ENCODE assay signal across 15 cellular contexts in the genomic region with DNA sequence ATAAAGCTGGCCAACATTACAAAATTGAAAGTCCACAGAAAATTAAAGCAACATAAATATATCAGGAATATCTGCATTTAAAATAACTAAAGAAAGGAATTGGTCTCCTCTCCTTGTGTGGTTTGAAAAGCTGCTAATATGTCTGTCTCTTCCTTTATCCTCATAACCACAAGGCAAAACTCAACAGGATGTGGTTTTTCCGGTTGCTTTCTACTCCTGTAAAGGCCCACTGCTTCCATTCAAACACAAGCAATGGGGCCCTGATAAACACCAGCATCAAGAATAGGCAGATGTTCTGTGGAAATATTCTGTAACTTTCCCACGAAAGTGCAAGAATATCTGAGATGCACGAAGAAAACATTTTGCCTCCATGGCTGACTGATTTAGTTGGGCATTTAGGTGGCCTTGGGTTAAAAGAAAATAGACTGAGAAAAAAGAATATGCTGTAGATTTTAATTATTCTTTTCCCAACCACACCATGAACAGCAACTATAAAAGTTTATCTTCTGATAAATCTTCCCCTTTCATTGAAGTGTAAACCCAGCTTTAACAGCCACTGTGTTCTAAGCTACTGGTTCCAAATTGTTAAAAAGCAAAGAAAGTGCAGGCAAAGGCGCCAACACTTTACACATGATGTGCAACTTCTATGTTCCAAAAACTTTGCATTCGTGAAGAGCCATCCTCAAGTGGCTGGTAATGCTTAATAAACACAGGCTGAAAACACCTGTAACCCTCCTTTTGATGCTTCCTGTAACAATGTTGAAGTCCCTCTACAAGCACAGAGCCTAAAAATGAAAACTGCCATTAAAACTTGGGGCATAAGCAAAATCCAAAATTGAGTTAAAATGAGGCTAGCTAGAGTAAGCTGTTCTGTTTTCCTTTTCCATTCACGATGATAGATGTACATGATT. TPM values are rescaled to one million over a fixed set of nuclear protein-coding genes. Genes with fewer than 3 reads are reported as not detected.
DNase-seq lines count a peak whose midpoint lies in the region; ATAC-seq, FAIRE-seq and TF ChIP-seq lines count a peak whose summit lies in the region.
"Had no signal": no experiment of that assay in that cellular context is flagged by ENCODE, and none has a peak within 500 bp of the region (broad histone marks: within the 10 kb centered on the region; RNA-seq: fewer than 3 reads in every experiment).

No MANE protein-coding gene starts in this region.

- H3K79me2 ChIP-seq in PC-3 (ENCODE audit: low read length), result no peaks in the 10 kb centered on the region

- H3K27me3 Mint-ChIP-seq in MCF 10A (ENCODE audit: insufficient read depth, unreplicated experiment), result no peaks in the 10 kb centered on the region
- H3K27me3 Mint-ChIP-seq: T-cell had no signal

- H3K4me1 Mint-ChIP-seq in MCF 10A (ENCODE audit: insufficient read depth, unreplicated experiment), result no peaks in the 10 kb centered on the region

- no peaks in the 10 kb centered on the region for H3F3A ChIP-seq in PC-3 (ENCODE audit: low read length, unreplicated experiment)

- H3K9me3 ChIP-seq in breast epithelium (no peaks in the 10 kb centered on the region), PC-3 (ENCODE audit: low read length) (no peaks in the 10 kb centered on the region), upper lobe of left lung (no peaks in the 10 kb centered on the region)
- H3K9me3 ChIP-seq: A549, esophagus squamous epithelium had no signal

- H3K4me1 ChIP-seq in breast epithelium, result no peaks in the 10 kb centered on the region
- no peaks in the 10 kb centered on the region for H3K4me1 ChIP-seq in PC-3 (ENCODE audit: insufficient read depth, low read length)
- H3K4me1 ChIP-seq in upper lobe of left lung, result no peaks in the 10 kb centered on the region
- H3K4me1 ChIP-seq: A549, esophagus squamous epithelium had no signal

- H3K9me3 Mint-ChIP-seq in MCF 10A (ENCODE audit: unreplicated experiment), result peaks cover 5% of the 10 kb centered on the region
- H3K9me3 Mint-ChIP-seq: T-cell had no signal

- H3K9ac ChIP-seq in PC-3 (ENCODE audit: low read length), result no peak overlapping the region

- CTCF ChIA-PET in MCF 10A (lab: Yijun Ruan, JAX), result interaction anchor here (0.6 kb wide), 1 partner anchor 18 kb away, joined by 3 read pairs; no protein-coding TSS in a partner anchor
- CTCF ChIA-PET in PC-3 (lab: Charles Lee), result no interaction called here

- ATAC-seq in PC-3, result peak; percentile 40; the same call in 1 of the 2 replicates
- ATAC-seq in HG03354 (IDR thresholded peaks at IDR 0.05; ENCODE audit: poor library complexity, severe bottlenecking, unreplicated experiment), result no peak
- no peak for ATAC-seq in left lobe of liver
- no peak for ATAC-seq in upper lobe of left lung (ENCODE audit: low FRiP score in 2 of 2)
- ATAC-seq: A549, T-cell had no signal

- TF ChIP-seq CTCF in MCF 10A (IDR thresholded peaks at IDR 0.05; ENCODE audit: unreplicated experiment) (no peak), breast epithelium (IDR thresholded peaks at IDR 0.05) (no peak), PC-3 (conservative IDR thresholded peaks at IDR 0.05; ENCODE audit: low read depth, low read length) (no peak), bronchial epithelial cell (IDR thresholded peaks at IDR 0.05; ENCODE audit: insufficient read depth, low read length, severe bottlenecking) (no peak), upper lobe of left lung (IDR thresholded peaks at IDR 0.05) (no peak)

- H3K4me2 ChIP-seq in PC-3 (ENCODE audit: low read length), result no peak overlapping the region
- H3K4me2 ChIP-seq: A549 had no signal

- H3K36me3 Mint-ChIP-seq in MCF 10A (ENCODE audit: insufficient read depth, unreplicated experiment), result no peaks in the 10 kb centered on the region
- H3K36me3 Mint-ChIP-seq: T-cell had no signal

- H3K4me3 Mint-ChIP-seq in MCF 10A (ENCODE audit: unreplicated experiment), result no peak overlapping the region
- H3K4me3 Mint-ChIP-seq: T-cell had no signal

- peak; percentile 60 for FAIRE-seq in bronchial epithelial cell (lab: Jason Lieb, UNC)
- FAIRE-seq: A549 had no signal

- H3K9me2 ChIP-seq in PC-3 (replicated peaks; ENCODE audit: low read length), result no peaks in the 10 kb centered on the region

- POLR2A ChIA-PET in MCF 10A (lab: Yijun Ruan, JAX), result no interaction called here
- POLR2A ChIA-PET in PC-3 (lab: Charles Lee; ENCODE audit: unreplicated experiment), result no interaction called here

- H4K20me1 ChIP-seq in PC-3 (ENCODE audit: low read length), result no peaks in the 10 kb centered on the region

- H3K27ac ChIP-seq in breast epithelium (no peak overlapping the region), PC-3 (ENCODE audit: low read length) (no peak overlapping the region), upper lobe of left lung (no peak overlapping the region)
- H3K27ac ChIP-seq: A549, esophagus squamous epithelium had no signal

- H3K4me3 ChIP-seq in breast epithelium, result no peak overlapping the region
- H3K4me3 ChIP-seq in PC-3 (ENCODE audit: low read length), result no peak overlapping the region
- no peak overlapping the region for H3K4me3 ChIP-seq in bronchial epithelial cell (ENCODE audit: low read depth, low read length)
- no peak overlapping the region for H3K4me3 ChIP-seq in upper lobe of left lung
- H3K4me3 ChIP-seq: A549, esophagus squamous epithelium had no signal

- no peak for TF ChIP-seq EP300 in upper lobe of left lung (IDR thresholded peaks at IDR 0.05)

- H2AFZ ChIP-seq in PC-3 (ENCODE audit: low read length), result no peak overlapping the region

- BruUV-seq in MCF 10A (replicated peaks; lab: Mats Ljungman, UMichigan) (no TSS peak), PC-3 (replicated peaks; lab: Mats Ljungman, UMichigan) (no TSS peak)

- TF ChIP-seq POLR2A in breast epithelium (IDR thresholded peaks at IDR 0.05) (no peak), upper lobe of left lung (IDR thresholded peaks at IDR 0.05) (no peak)

- peak; percentile 5 for DNase-seq in MCF 10A (ENCODE audit: unreplicated experiment)
- DNase-seq in breast epithelium (ENCODE audit: low spot score in 2 of 2), result no peak
- no peak for DNase-seq in PC-3
- DNase-seq in bronchial epithelial cell (ENCODE audit: low read depth), result peak; percentile 19
- no peak for DNase-seq in left lobe of liver (ENCODE audit: low spot score)
- DNase-seq in upper lobe of left lung, result no peak
- DNase-seq in activated CD4-positive, alpha-beta T cell treated with anti-CD3 and anti-CD28 coated beads for 4 hours, result no peak
- DNase-seq: activated CD4-positive, alpha-beta T cell treated with anti-CD3 and anti-CD28 coated beads, Interleukin-2, amount 50 U/mL, for 4 hours; activated naive CD4-positive, alpha-beta T cell treated with Interleukin-2 at 50 U/mL for 16 hours; esophagus squamous epithelium; NCI-H1436 treated with DMSO at 0.1 percent for 48 hours; T-cell had no signal

- H3K36me3 ChIP-seq in breast epithelium, result no peaks in the 10 kb centered on the region
- no peaks in the 10 kb centered on the region for H3K36me3 ChIP-seq in PC-3 (ENCODE audit: low read depth, low read length)
- no peaks in the 10 kb centered on the region for H3K36me3 ChIP-seq in bronchial epithelial cell (ENCODE audit: control insufficient read depth, insufficient read depth, low read length)
- H3K36me3 ChIP-seq in upper lobe of left lung, result no peaks in the 10 kb centered on the region
- H3K36me3 ChIP-seq: esophagus squamous epithelium had no signal

- intact Hi-C loops in MCF 10A (cut with micrococcal nuclease) (no loop called here), breast epithelium (cut with DNase I; ENCODE audit: low total_unique reads) (no loop called here), PC-3 (cut with micrococcal nuclease) (no loop called here)

- 60 to 62% methylated on average over 6 of the region's 6 CpGs for WGBS in upper lobe of left lung, 2 donors

- H3K27me3 ChIP-seq in breast epithelium (no peaks in the 10 kb centered on the region), PC-3 (ENCODE audit: low read length) (no peaks in the 10 kb centered on the region), bronchial epithelial cell (ENCODE audit: control insufficient read depth, insufficient read depth, low read length) (no peaks in the 10 kb centered on the region), upper lobe of left lung (no peaks in the 10 kb centered on the region)
- H3K27me3 ChIP-seq: esophagus squamous epithelium had no signal

- H3K27ac Mint-ChIP-seq in MCF 10A (ENCODE audit: low read depth, unreplicated experiment), result no peak overlapping the region
- H3K27ac Mint-ChIP-seq: T-cell had no signal

RNA-seq across cellular contexts. Expression of a gene that starts 50.5 kb away (rescaled TPM):
- not detected in 2 replicates for total RNA-seq in MCF 10A (2022)
- total RNA-seq in breast epithelium, result under 1 TPM in 1 of 3 donors, not detected in 2; 0.29 TPM
- total RNA-seq in PC-3 (2014; rRNA removed), result 0.04 and 0.17 TPM in 2 replicates
- total RNA-seq in bronchial epithelial cell, result not detected in 2 replicates
- total RNA-seq in left lobe of liver, result 0.48 TPM
- under 1 TPM in 2 of 6 donors, not detected in 4; 0.11 to 0.13 TPM for total RNA-seq in upper lobe of left lung
- total RNA-seq: T-cell, ureter had no signal

Comparison
In these comparisons a context has a peak if more than half of its experiments do, and no peak if none do; other contexts are left out.
1. DNase-seq: peak in MCF 10A (single experiment) and bronchial epithelial cell (single experiment); none in breast epithelium (0 of 2), PC-3 (single experiment), left lobe of liver (single experiment), upper lobe of left lung (0 of 2) and activated CD4-positive, alpha-beta T cell treated with anti-CD3 and anti-CD28 coated beads for 4 hours (0 of 2).